ENCODE assay signal across 8 cellular contexts in the genomic region with DNA sequence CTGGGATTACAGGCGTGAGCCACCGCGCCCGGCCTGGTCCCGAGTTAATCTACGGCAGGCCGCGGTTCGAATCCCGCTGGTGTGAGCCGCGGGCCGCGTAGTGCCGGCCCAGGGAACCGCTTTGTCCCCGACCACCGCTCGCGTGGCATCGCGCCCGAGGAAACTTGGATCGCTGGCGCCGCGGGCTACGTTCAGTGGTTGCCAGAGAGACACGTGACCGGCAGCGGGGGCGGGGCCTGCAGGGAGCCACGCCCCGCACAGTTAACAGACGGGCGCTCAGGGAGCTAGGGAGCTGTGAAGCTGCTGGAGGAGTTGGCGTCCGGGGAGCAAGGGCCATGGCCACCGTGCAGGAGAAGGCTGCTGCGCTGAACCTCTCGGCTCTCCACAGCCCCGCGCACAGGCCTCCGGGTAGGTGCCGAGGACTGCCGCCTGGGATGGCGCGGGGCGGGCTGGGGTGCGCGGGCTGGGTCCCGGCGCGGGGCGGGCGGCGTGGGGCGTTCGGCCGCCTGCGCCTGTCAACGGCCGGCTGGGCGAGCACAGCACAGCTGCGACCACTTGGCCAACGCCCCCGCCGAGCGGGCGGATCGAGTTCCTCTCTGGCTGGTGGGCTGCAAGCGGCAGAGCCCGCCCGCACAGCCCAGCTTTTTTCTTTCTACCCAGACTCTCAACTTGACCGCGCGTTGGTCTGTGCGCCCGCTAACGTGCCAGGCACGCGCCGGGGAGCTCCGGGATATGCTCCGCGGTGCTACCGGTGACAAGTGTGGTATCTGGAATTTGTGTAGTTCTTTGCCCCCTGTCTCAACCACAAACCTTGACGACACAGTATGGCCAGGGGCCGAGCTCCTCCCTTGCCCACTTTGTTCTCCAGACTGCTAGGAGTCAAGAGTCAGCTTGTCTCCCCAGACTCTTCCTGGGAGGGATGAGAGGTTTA. TPM values are rescaled to one million over a fixed set of nuclear protein-coding genes. Genes with fewer than 3 reads are reported as not detected.
DNase-seq lines count a peak whose midpoint lies in the region; ATAC-seq and TF ChIP-seq lines count a peak whose summit lies in the region.

DEPDC7 (plus strand) TSS at position 258 of the 931 bp plus-strand sequence; CDS start at position 336, 78 bp downstream.

- no peak within 1 kb of the TSS for H3K27ac Mint-ChIP-seq in activated CD4-positive, alpha-beta memory T cell treated with anti-CD3 and anti-CD28 coated beads for 36 hours

- H3K4me1 Mint-ChIP-seq in activated CD4-positive, alpha-beta memory T cell treated with anti-CD3 and anti-CD28 coated beads for 36 hours (ENCODE audit: low read depth): peaks cover 33% of the 10 kb centered on the region

- no peaks in the 10 kb centered on the region for H3K36me3 Mint-ChIP-seq in activated CD4-positive, alpha-beta memory T cell treated with anti-CD3 and anti-CD28 coated beads for 36 hours

- POLR2A ChIA-PET in activated CD4-positive, alpha-beta memory T cell treated with anti-CD3 and anti-CD28 coated beads for 36 hours (lab: Charles Lee): interaction anchor here (1.8 kb wide), 1 partner anchor 24 kb away, joined by 13 read pairs; the partner anchor contains the start of gene TCP11L1

- WGBS in lung, 2 donors: 4 to 6% methylated on average over 62 to 89 of the region's 89 CpGs

- H3K4me3 Mint-ChIP-seq in activated CD4-positive, alpha-beta memory T cell treated with anti-CD3 and anti-CD28 coated beads for 36 hours: peak within 1 kb of the TSS; percentile 75

- H3K9me3 Mint-ChIP-seq in activated CD4-positive, alpha-beta memory T cell treated with anti-CD3 and anti-CD28 coated beads for 36 hours: no peaks in the 10 kb centered on the region

- peaks cover 0 to 3% of the 10 kb centered on the region in 2 donors for H3K4me1 ChIP-seq in lung (ENCODE audit: control insufficient read depth in 2 of 2, insufficient read depth in 2 of 2, low read length in 2 of 2)

- H3K27me3 ChIP-seq in lung (ENCODE audit: control insufficient read depth, insufficient read depth): no peaks in the 10 kb centered on the region

- intact Hi-C loops in activated CD4-positive, alpha-beta memory T cell treated with anti-CD3 and anti-CD28 coated beads for 36 hours (cut with micrococcal nuclease): loop anchor here (10.0 kb wide), 2 partner anchors 149 to 879 kb away; partner anchors contain the start of genes CSTF3 and LMO2

- H3K4me3 ChIP-seq in lung: peak within 1 kb of the TSS; percentile 55

- ATAC-seq in GM19035 (IDR thresholded peaks at IDR 0.05; ENCODE audit: unreplicated experiment) (peak; percentile 85), HG03175 (IDR thresholded peaks at IDR 0.05; ENCODE audit: unreplicated experiment) (peak; percentile 72), lung (ENCODE audit: insufficient read depth, low FRiP score) (peak; percentile 97)

- H3K36me3 ChIP-seq in lung (ENCODE audit: control insufficient read depth in 2 of 2, insufficient read depth in 2 of 2, low read length in 2 of 2): no peaks in the 10 kb centered on the region

- TF ChIP-seq CTCF in lung (IDR thresholded peaks at IDR 0.05; ENCODE audit: control extremely low read depth, extremely low read depth): no peak

- H3K27ac ChIP-seq in lung (ENCODE audit: low read depth in 1 of 2, low read length in 1 of 2): no peak within 1 kb of the TSS

- H3K27me3 Mint-ChIP-seq in activated CD4-positive, alpha-beta memory T cell treated with anti-CD3 and anti-CD28 coated beads for 36 hours: peaks cover 29% of the 10 kb centered on the region

- DNase-seq in AG08395 (ENCODE audit: low spot score): peak; percentile 91
- DNase-seq in NCI-H510A treated with DMSO at 0.1 percent for 48 hours (lab: John Stamatoyannopoulos, UW): peak; percentile 80
- DNase-seq in activated CD4-positive, alpha-beta memory T cell treated with anti-CD3 and anti-CD28 coated beads for 36 hours: peak; percentile 83
- DNase-seq in effector CD4-positive, alpha-beta T cell: peak; percentile 66
- peak; percentile 85 for DNase-seq in lung (ENCODE audit: low spot score)
- peak; percentile 78 to 79 for DNase-seq in stimulated activated CD4-positive, alpha-beta T cell treated with anti-CD3 and anti-CD28 coated beads, Interleukin-4, amount 100 ng/mL, for 4 hours

- CTCF ChIA-PET in activated CD4-positive, alpha-beta memory T cell treated with anti-CD3 and anti-CD28 coated beads for 36 hours (lab: Charles Lee): interaction anchor here (0.7 to 1.8 kb wide), 2 partner anchors 49 to 50 kb away, joined by 3 to 4 read pairs; no protein-coding TSS in a partner anchor

- H3K9me3 ChIP-seq in lung (ENCODE audit: control insufficient read depth in 2 of 2, insufficient read depth in 1 of 2, low read length in 1 of 2): peaks cover 0 to 4% of the 10 kb centered on the region in 2 donors

RNA-seq across cellular contexts. Expression of gene DEPDC7, which starts in this region (rescaled TPM):
- under 1 TPM; 0.86 to 0.90 TPM for total RNA-seq in activated CD4-positive, alpha-beta memory T cell treated with anti-CD3 and anti-CD28 coated beads for 36 hours
- 1 to 10 TPM in 1 of 2 donors, under 1 TPM in 1; 0.77 to 6.1 TPM for total RNA-seq in lung
- polyA plus RNA-seq in lung: 1 to 10 TPM in 1 of 2 donors, under 1 TPM in 1; 0.45 to 1.1 TPM

Comparison
In these comparisons a context has a peak if more than half of its experiments do, and no peak if none do; other contexts are left out.
1. Peak in DNase-seq in activated CD4-positive, alpha-beta memory T cell treated with anti-CD3 and anti-CD28 coated beads for 36 hours; RNA of the gene not detected or under 1 TPM.